In genomic region chr19:3058009-3058820, GRCh38 we compare ENCODE assay signal across 9 cellular contexts. TPM values are rescaled to one million over a fixed set of nuclear protein-coding genes. Genes with fewer than 3 reads are reported as not detected.
DNase-seq lines count a peak whose midpoint lies in the region; ATAC-seq and TF ChIP-seq lines count a peak whose summit lies in the region.
"Had no signal": no experiment of that assay in that cellular context is flagged by ENCODE, and none has a peak within 500 bp of the region (broad histone marks: within the 10 kb centered on the region; RNA-seq: fewer than 3 reads in every experiment).

No MANE protein-coding gene starts in this region.

- H3K9me3 ChIP-seq in heart left ventricle, result no peaks in the 10 kb centered on the region
- H3K9me3 ChIP-seq in ascending aorta, result no peaks in the 10 kb centered on the region
- no peaks in the 10 kb centered on the region for H3K9me3 ChIP-seq in tibial artery

- no peak for TF ChIP-seq POLR2A in heart left ventricle (IDR thresholded peaks at IDR 0.05)

- H3K4me3 ChIP-seq in heart left ventricle (peak overlapping the region in 3 of 12 donors; percentile 2 to 17 (median 10)), ascending aorta (peak overlapping the region; percentile 25 to 28), tibial artery (no peak overlapping the region)

- no peaks in the 10 kb centered on the region for H3K9me3 Mint-ChIP-seq in mesothelial cell of epicardium
- H3K9me3 Mint-ChIP-seq in osteocyte (ENCODE audit: unreplicated experiment), result no peaks in the 10 kb centered on the region

- H3K36me3 Mint-ChIP-seq in mesothelial cell of epicardium (peaks cover 17% of the 10 kb centered on the region), osteocyte (ENCODE audit: unreplicated experiment) (peaks cover 20% of the 10 kb centered on the region)

- no peak for ATAC-seq in heart left ventricle
- no peak for ATAC-seq in Right ventricle myocardium inferior
- ATAC-seq in HG02678 (IDR thresholded peaks at IDR 0.05; ENCODE audit: unreplicated experiment), result no peak

- intact Hi-C loops in heart left ventricle (cut with DNase I), result no loop called here
- intact Hi-C loops in Right ventricle myocardium inferior (cut with DNase I), result no loop called here
- intact Hi-C loops in ascending aorta (cut with DNase I), result no loop called here
- intact Hi-C loops in tibial artery (cut with DNase I; ENCODE audit: low total_unique reads), result no loop called here

- H3K27me3 ChIP-seq in heart left ventricle (no peaks in the 10 kb centered on the region), ascending aorta (no peaks in the 10 kb centered on the region), tibial artery (no peaks in the 10 kb centered on the region)

- WGBS in heart left ventricle, 4 donors, result 69 to 75% (median 73%) methylated on average over 20 of the region's 20 CpGs

- H3K4me3 Mint-ChIP-seq in mesothelial cell of epicardium (peak overlapping the region; percentile 22), osteocyte (ENCODE audit: unreplicated experiment) (no peak overlapping the region)

- peaks cover 47% of the 10 kb centered on the region for H3K4me1 Mint-ChIP-seq in mesothelial cell of epicardium
- peaks cover 33% of the 10 kb centered on the region for H3K4me1 Mint-ChIP-seq in osteocyte (ENCODE audit: unreplicated experiment)

- peaks cover 0 to 71% (median 52%) of the 10 kb centered on the region in 12 donors for H3K4me1 ChIP-seq in heart left ventricle
- H3K4me1 ChIP-seq in ascending aorta, result peaks cover 13 to 18% of the 10 kb centered on the region in 2 donors
- peaks cover 0 to 58% (median 33%) of the 10 kb centered on the region in 4 donors for H3K4me1 ChIP-seq in tibial artery

- peaks cover 0 to 72% (median 65%) of the 10 kb centered on the region in 9 donors for H3K36me3 ChIP-seq in heart left ventricle
- peaks cover 34 to 59% of the 10 kb centered on the region in 2 donors for H3K36me3 ChIP-seq in ascending aorta
- peaks cover 20 to 60% (median 51%) of the 10 kb centered on the region in 3 donors for H3K36me3 ChIP-seq in tibial artery

- H3K27me3 Mint-ChIP-seq in mesothelial cell of epicardium (ENCODE audit: low read depth) (no peaks in the 10 kb centered on the region), osteocyte (ENCODE audit: unreplicated experiment) (no peaks in the 10 kb centered on the region)

- TF ChIP-seq CTCF in heart left ventricle (IDR thresholded peaks at IDR 0.05) (no peak), ascending aorta (IDR thresholded peaks at IDR 0.05) (no peak), mesothelial cell of epicardium (IDR thresholded peaks at IDR 0.05; ENCODE audit: unreplicated experiment) (no peak), tibial artery (IDR thresholded peaks at IDR 0.05) (no peak), osteocyte (IDR thresholded peaks at IDR 0.05) (no peak)

- H3K27ac ChIP-seq in heart left ventricle, result peak overlapping the region in 11 of 12 donors; percentile 39 to 86 (median 78)
- peak overlapping the region; percentile 70 to 75 for H3K27ac ChIP-seq in ascending aorta
- peak overlapping the region; percentile 64 to 65 for H3K27ac ChIP-seq in tibial artery

- peak overlapping the region; percentile 84 for H3K27ac Mint-ChIP-seq in mesothelial cell of epicardium
- no peak overlapping the region for H3K27ac Mint-ChIP-seq in osteocyte (ENCODE audit: unreplicated experiment)

- DNase-seq in heart left ventricle (no peak), Right ventricle myocardium inferior (ENCODE audit: missing footprints) (no peak), ascending aorta (ENCODE audit: low spot score in 2 of 2) (no peak), mesothelial cell of epicardium (ENCODE audit: low spot score in 2 of 2, unreplicated experiment in 2 of 2) (no peak), tibial artery (no peak), osteocyte (ENCODE audit: extremely low spot score, unreplicated experiment) (no peak), NCI-H748 treated with DMSO at 0.1 percent for 48 hours (lab: John Stamatoyannopoulos, UW) (no peak)
- DNase-seq: WERI-Rb-1 had no signal

RNA-seq across cellular contexts. Expression of gene TLE5, which starts 4.1 kb away (rescaled TPM):
- 1,000 to 10,000 TPM in 1 of 9 donors, 100 to 1,000 TPM in 8; 593 to 1,121 (median 711) TPM for total RNA-seq in heart left ventricle
- 1,000 to 10,000 TPM in 1 of 2 donors, 100 to 1,000 TPM in 1; 686 to 1,459 TPM for polyA plus RNA-seq in heart left ventricle
- 775 TPM for total RNA-seq in Right ventricle myocardium inferior
- 559 TPM for total RNA-seq in ascending aorta
- total RNA-seq in mesothelial cell of epicardium, result 411 to 417 TPM (median 413 TPM) in 3 replicates
- 359 and 366 TPM in 2 replicates for total RNA-seq in osteocyte

RNA-seq across cellular contexts. Expression of gene TLE2, which starts 29.1 kb away (rescaled TPM):
- 10 to 100 TPM; 34.6 to 75.1 (median 40.5) TPM for total RNA-seq in heart left ventricle
- polyA plus RNA-seq in heart left ventricle, result 10 to 100 TPM; 36.0 to 41.4 TPM
- total RNA-seq in Right ventricle myocardium inferior, result 58.6 TPM
- 86.3 TPM for total RNA-seq in ascending aorta
- total RNA-seq in mesothelial cell of epicardium, result 101 to 103 TPM (median 101 TPM) in 3 replicates
- 13.2 and 14.9 TPM in 2 replicates for total RNA-seq in osteocyte

RNA-seq across cellular contexts. Expression of gene GNA11, which starts 35.9 kb away (rescaled TPM):
- total RNA-seq in heart left ventricle, result 10 to 100 TPM; 55.3 to 91.8 (median 70.9) TPM
- 10 to 100 TPM; 43.5 to 74.6 TPM for polyA plus RNA-seq in heart left ventricle
- 64.7 TPM for total RNA-seq in Right ventricle myocardium inferior
- 178 TPM for total RNA-seq in ascending aorta
- total RNA-seq in mesothelial cell of epicardium, result 35.9 to 40.0 TPM (median 36.3 TPM) in 3 replicates
- 65.5 and 69.9 TPM in 2 replicates for total RNA-seq in osteocyte

Comparison
In these comparisons a context has a peak if more than half of its experiments do, and no peak if none do; other contexts are left out.
1. H3K4me3 ChIP-seq: peak in ascending aorta (2 of 2); none in tibial artery (0 of 2).
2. Peak in every context shown above with its lines, with median percentiles within 50 percentile points of each other: H3K27ac ChIP-seq.